ENCODE assay signal across 8 cellular contexts in genomic region chr5:43484049-43484849, GRCh38. TPM values are rescaled to one million over a fixed set of nuclear protein-coding genes. Genes with fewer than 3 reads are reported as not detected.
DNase-seq lines count a peak whose midpoint lies in the region; ATAC-seq and TF ChIP-seq lines count a peak whose summit lies in the region.

No MANE protein-coding gene starts in this region.

- TF ChIP-seq CTCF in GM10266 (IDR thresholded peaks at IDR 0.05; ENCODE audit: control insufficient read depth, insufficient read depth, low read depth, missing control alignments), result peak; percentile 64
- TF ChIP-seq CTCF in SK-N-SH (IDR thresholded peaks at IDR 0.05), result peak; percentile 74
- TF ChIP-seq CTCF in glutamatergic neuron (IDR thresholded peaks at IDR 0.05; ENCODE audit: partially characterized antibody, unreplicated experiment), result peak; percentile 63
- peak in 1 of 3 donors; percentile 32 for TF ChIP-seq CTCF in omental fat pad (IDR thresholded peaks at IDR 0.05)

- peak; percentile 59 for TF ChIP-seq RAD21 in SK-N-SH (IDR thresholded peaks at IDR 0.05; ENCODE audit: low read length)

- H2AFZ ChIP-seq in SK-N-SH (ENCODE audit: low read depth), result peak overlapping the region; percentile 67

- no peaks in the 10 kb centered on the region for H3K27me3 ChIP-seq in SK-N-SH (ENCODE audit: insufficient read depth)

- CTCF ChIA-PET in SK-N-SH (lab: Yijun Ruan, JAX), result interaction anchor here (0.6 to 3.0 kb wide), 38 partner anchors 8 to 1222 kb away, joined by 3 to 22 read pairs (median 4); partner anchors contain the start of genes C5orf34, NNT and ZNF131

- H3F3A ChIP-seq in SK-N-SH (replicated peaks; ENCODE audit: insufficient read depth), result peaks cover 8% of the 10 kb centered on the region

- 4% methylated on average over 29 of the region's 33 CpGs for WGBS in SK-N-SH (ENCODE audit: low lambda C conversion rate)

- H3K9me2 ChIP-seq in SK-N-SH, result no peaks in the 10 kb centered on the region

- ATAC-seq in HG02642 (IDR thresholded peaks at IDR 0.05; ENCODE audit: poor library complexity, unreplicated experiment), result peak; percentile 74
- ATAC-seq in activated naive CD4-positive, alpha-beta T cell treated with anti-CD3 and anti-CD28 coated beads, Interleukin-2, amount 50 U/mL, for 72 hours, result peak; percentile 71 to 76
- ATAC-seq in omental fat pad (ENCODE audit: low FRiP score), result peak; percentile 88

- H3K79me2 ChIP-seq in SK-N-SH (ENCODE audit: insufficient read depth), result peaks cover 25% of the 10 kb centered on the region

- H4K20me1 ChIP-seq in SK-N-SH (ENCODE audit: insufficient read depth), result no peaks in the 10 kb centered on the region

- DNase-seq in GM10266 (ENCODE audit: extremely low spot score) (peak; percentile 80), NCI-H1092 (lab: John Stamatoyannopoulos, UW) (peak; percentile 53), SK-N-SH (peak; percentile 83), glutamatergic neuron (peak; percentile 79), omental fat pad (ENCODE audit: low spot score) (peak; percentile 46)
- DNase-seq in activated naive CD4-positive, alpha-beta T cell treated with anti-CD3 and anti-CD28 coated beads, Interleukin-2, amount 50 U/mL, for 72 hours (ENCODE audit: low spot score in 2 of 2), result peak; percentile 87

- H3K9me3 Mint-ChIP-seq in activated naive CD4-positive, alpha-beta T cell treated with anti-CD3 and anti-CD28 coated beads, Interleukin-2, amount 50 U/mL, for 72 hours, result no peaks in the 10 kb centered on the region
- peaks cover 7% of the 10 kb centered on the region for H3K9me3 Mint-ChIP-seq in glutamatergic neuron (ENCODE audit: unreplicated experiment)

- H3K4me1 ChIP-seq in SK-N-SH (ENCODE audit: control insufficient read depth in 1 of 2, insufficient read depth in 2 of 2, low read depth in 1 of 2, low read length in 1 of 2), result peaks cover 0 to 7% of the 10 kb centered on the region in 2 experiments; a peak in 2 of 4 replicates

- POLR2A ChIA-PET in SK-N-SH (lab: Yijun Ruan, JAX), result interaction anchor here (0.5 to 2.7 kb wide), 13 partner anchors 31 to 363 kb away, joined by 3 to 30 read pairs (median 6); partner anchors contain the start of genes C5orf34, HMGCS1, NNT and ZNF131

- no peaks in the 10 kb centered on the region for H3K9me3 ChIP-seq in SK-N-SH

- H3K27ac Mint-ChIP-seq in activated naive CD4-positive, alpha-beta T cell treated with anti-CD3 and anti-CD28 coated beads, Interleukin-2, amount 50 U/mL, for 72 hours, result peak overlapping the region; percentile 94 to 100
- H3K27ac Mint-ChIP-seq in glutamatergic neuron (ENCODE audit: unreplicated experiment), result peak overlapping the region; percentile 93

- H3K36me3 ChIP-seq in SK-N-SH (replicated peaks in 1 of 2; ENCODE audit: control insufficient read depth in 1 of 2, insufficient read depth in 2 of 2, low read length in 1 of 2), result peaks cover 8 to 21% of the 10 kb centered on the region in 2 experiments

- peak overlapping the region; percentile 76 to 85 for H3K4me3 ChIP-seq in SK-N-SH (ENCODE audit: low read depth in 2 of 2, low read length in 1 of 2)

- H3K4me1 Mint-ChIP-seq in glutamatergic neuron (ENCODE audit: low read depth, unreplicated experiment), result peaks cover 7% of the 10 kb centered on the region

- peak overlapping the region; percentile 98 for H3K4me3 Mint-ChIP-seq in glutamatergic neuron (ENCODE audit: unreplicated experiment)

- peaks cover 16 to 21% of the 10 kb centered on the region in 2 donors for H3K36me3 Mint-ChIP-seq in activated naive CD4-positive, alpha-beta T cell treated with anti-CD3 and anti-CD28 coated beads, Interleukin-2, amount 50 U/mL, for 72 hours
- H3K36me3 Mint-ChIP-seq in glutamatergic neuron (ENCODE audit: unreplicated experiment), result no peaks in the 10 kb centered on the region

- H3K27ac ChIP-seq in SK-N-SH (ENCODE audit: low read depth in 2 of 2, low read length in 1 of 2), result peak overlapping the region; percentile 92 to 97
- peak overlapping the region; percentile 85 for H3K27ac ChIP-seq in temporal lobe (ENCODE audit: low read depth, low read length)

- TF ChIP-seq EP300 in SK-N-SH (IDR thresholded peaks at IDR 0.05; ENCODE audit: borderline replicate concordance in 1 of 2, low read depth in 1 of 2, low read length in 1 of 2), result no peak

- H3K4me2 ChIP-seq in SK-N-SH, result peak overlapping the region; percentile 88

- H3K27me3 Mint-ChIP-seq in glutamatergic neuron (ENCODE audit: unreplicated experiment), result peaks cover 4% of the 10 kb centered on the region

- peak overlapping the region; percentile 90 for H3K9ac ChIP-seq in SK-N-SH

TF ChIP-seq in SK-N-SH, 30 proteins besides CTCF, POLR2A, EP300 and RAD21:
- TF ChIP-seq FOXM1 (IDR thresholded peaks at IDR 0.05; ENCODE audit: low read depth) (no peak), SIN3A (IDR thresholded peaks at IDR 0.05; ENCODE audit: borderline replicate concordance, low read depth, low read length) (0 out of 2 replicates have a peak, but pooled peaks have one; percentile 7), FOSL2 (IDR thresholded peaks at IDR 0.05; ENCODE audit: borderline replicate concordance, low read depth) (no peak), YY1 (IDR thresholded peaks at IDR 0.05; ENCODE audit: low read depth) (no peak), MXI1 (IDR thresholded peaks at IDR 0.05; ENCODE audit: low read depth, low read length) (peak; percentile 24; the same call in 1 of the 2 replicates), ELF1 (IDR thresholded peaks at IDR 0.05) (peak; percentile 34; the same call in 1 of the 2 replicates), CHD2 (IDR thresholded peaks at IDR 0.05; ENCODE audit: low read length, partially characterized antibody) (peak; percentile 2), TAF1 (IDR thresholded peaks at IDR 0.05; ENCODE audit: borderline replicate concordance, low read depth, low read length) (peak; percentile 48; the same call in 1 of the 2 replicates), MAX (IDR thresholded peaks at IDR 0.05; ENCODE audit: low read depth) (no peak; the same call in 1 of the 2 replicates), USF1 (IDR thresholded peaks at IDR 0.05; ENCODE audit: borderline replicate concordance, low read depth) (0 out of 2 replicates have a peak, but pooled peaks have one; percentile 17), SMC3 (IDR thresholded peaks at IDR 0.05; ENCODE audit: low read depth, low read length) (peak; percentile 29; the same call in 1 of the 2 replicates), GABPA (IDR thresholded peaks at IDR 0.05; ENCODE audit: low read depth) (no peak; the same call in 1 of the 2 replicates), FOXJ3 (CRISPR knock-in tag; IDR thresholded peaks at IDR 0.05) (no peak), POLR2AphosphoS5 (IDR thresholded peaks at IDR 0.05; ENCODE audit: low read depth, low read length) (no peak), TEAD4 (IDR thresholded peaks at IDR 0.05; ENCODE audit: borderline replicate concordance, insufficient read depth) (no peak), IRF3 (IDR thresholded peaks at IDR 0.05; ENCODE audit: low read depth, low read length) (no peak), PBX3 (IDR thresholded peaks at IDR 0.05) (no peak)

RNA-seq across cellular contexts. Expression of gene TMEM267, which starts 0.6 kb away (rescaled TPM):
- polyA plus RNA-seq in SK-N-SH (2012; rRNA removed), result 5.7 and 6.9 TPM in 2 replicates
- 9.0 and 10.3 TPM in 2 replicates for polyA plus RNA-seq in SK-N-SH (2012; cell fraction: cytosol; rRNA removed)
- 4.6 and 12.1 TPM in 2 replicates for polyA plus RNA-seq in SK-N-SH (2012; cell fraction: nucleus; rRNA removed)
- total RNA-seq in activated naive CD4-positive, alpha-beta T cell treated with anti-CD3 and anti-CD28 coated beads, Interleukin-2, amount 50 U/mL, for 72 hours, result 10 to 100 TPM; 14.2 to 16.0 TPM
- total RNA-seq in glutamatergic neuron (ENCODE audit: unreplicated experiment), result 6.8 TPM
- 10 to 100 TPM in 2 of 4 donors, 1 to 10 TPM in 2; 9.0 to 11.0 (median 9.9) TPM for total RNA-seq in omental fat pad
- 11.6 TPM for total RNA-seq in temporal lobe

RNA-seq across cellular contexts. Expression of gene C5orf34, which starts 30.7 kb away (rescaled TPM):
- 2.9 and 3.5 TPM in 2 replicates for polyA plus RNA-seq in SK-N-SH (2012; rRNA removed)
- polyA plus RNA-seq in SK-N-SH (2012; cell fraction: cytosol; rRNA removed), result 2.8 and 2.9 TPM in 2 replicates
- polyA plus RNA-seq in SK-N-SH (2012; cell fraction: nucleus; rRNA removed), result 3.1 and 6.3 TPM in 2 replicates
- total RNA-seq in activated naive CD4-positive, alpha-beta T cell treated with anti-CD3 and anti-CD28 coated beads, Interleukin-2, amount 50 U/mL, for 72 hours, result 10 to 100 TPM; 12.4 to 24.2 TPM
- 10.2 TPM for total RNA-seq in glutamatergic neuron (ENCODE audit: unreplicated experiment)
- total RNA-seq in omental fat pad, result 1 to 10 TPM in 3 of 4 donors, under 1 TPM in 1; 0.56 to 2.3 (median 1.7) TPM
- total RNA-seq in temporal lobe, result 2.5 TPM

Comparison
In these comparisons a context has a peak if more than half of its experiments do, and no peak if none do; other contexts are left out.
1. Peak in every context shown above with its lines: DNase-seq, ATAC-seq, H3K4me3 ChIP-seq and H3K27ac ChIP-seq.